8 cellular contexts compared by ENCODE assay signal in genomic region chr5:43192558-43193170, GRCh38. TPM values are rescaled to one million over a fixed set of nuclear protein-coding genes. Genes with fewer than 3 reads are reported as not detected.
DNase-seq lines count a peak whose midpoint lies in the region; ATAC-seq and TF ChIP-seq lines count a peak whose summit lies in the region.

No MANE protein-coding gene starts in this region.

- DNase-seq in PC-3 (peak; percentile 29), astrocyte of the cerebellum (ENCODE audit: low read depth) (no peak), iPS DF 6.9 (ENCODE audit: low read depth, low spot score) (no peak), gastrocnemius medialis (peak; percentile 4 to 31), NCI-H1930 (lab: John Stamatoyannopoulos, UW) (no peak), NCI-H2227 treated with DMSO at 0.1 percent for 48 hours (lab: John Stamatoyannopoulos, UW) (no peak)

- H3K9ac ChIP-seq in PC-3 (ENCODE audit: low read length) = peak overlapping the region; percentile 6

- no peaks in the 10 kb centered on the region for H3K27me3 ChIP-seq in PC-3 (ENCODE audit: low read length)
- peaks cover 21% of the 10 kb centered on the region for H3K27me3 ChIP-seq in iPS DF 6.9 (ENCODE audit: control insufficient read depth, insufficient read depth, low read length)
- H3K27me3 ChIP-seq in gastrocnemius medialis = no peaks in the 10 kb centered on the region

- no TSS peak for BruUV-seq in PC-3 (replicated peaks; lab: Mats Ljungman, UMichigan)

- peak overlapping the region; percentile 93 for H3K4me2 ChIP-seq in PC-3 (ENCODE audit: low read length)

- H3K27ac ChIP-seq in PC-3 (ENCODE audit: low read length) (peak overlapping the region; percentile 48), iPS DF 6.9 (ENCODE audit: low read length) (no peak overlapping the region), gastrocnemius medialis (peak overlapping the region; percentile 14 to 68 (median 42))

- H4K20me1 ChIP-seq in PC-3 (ENCODE audit: low read length) = no peaks in the 10 kb centered on the region

- H2AFZ ChIP-seq in PC-3 (ENCODE audit: low read length) = peak overlapping the region; percentile 82

- POLR2A ChIA-PET in PC-3 (lab: Charles Lee; ENCODE audit: unreplicated experiment) = interaction anchor here (0.6 kb wide), 1 partner anchor 157 kb away, joined by 6 read pairs; no protein-coding TSS in a partner anchor

- peaks cover 4% of the 10 kb centered on the region for H3F3A ChIP-seq in PC-3 (ENCODE audit: low read length, unreplicated experiment)

- WGBS in iPS DF 6.9 (ENCODE audit: insufficient coverage, insufficient read length) = no CpG with 5 or more reads among the region's 49 CpGs

- no peaks in the 10 kb centered on the region for H3K9me3 ChIP-seq in PC-3 (ENCODE audit: low read length)
- no peaks in the 10 kb centered on the region for H3K9me3 ChIP-seq in iPS DF 6.9 (ENCODE audit: control insufficient read depth, insufficient read depth, low read length)
- H3K9me3 ChIP-seq in gastrocnemius medialis = no peaks in the 10 kb centered on the region

- in situ Hi-C loops in astrocyte of the cerebellum (cut with HindIII; ENCODE audit: low sequenced_read_pairs) = no loop called here
- in situ Hi-C loops in gastrocnemius medialis (cut with MboI; ENCODE audit: low sequenced_read_pairs in 4 of 4) = no loop called here

- H3K4me1 ChIP-seq in PC-3 (ENCODE audit: insufficient read depth, low read length) (peaks cover 16% of the 10 kb centered on the region), iPS DF 6.9 (ENCODE audit: control insufficient read depth, insufficient read depth, low read length) (peaks cover 7% of the 10 kb centered on the region), gastrocnemius medialis (peaks cover 0 to 25% of the 10 kb centered on the region in 2 donors)

- TF ChIP-seq POLR2A in gastrocnemius medialis (IDR thresholded peaks at IDR 0.05) = no peak

- intact Hi-C loops in PC-3 (cut with micrococcal nuclease) = loop anchor here (1.0 to 5.0 kb wide), 3 partner anchors 11 to 120 kb away; partner anchors contain the start of gene HMGCS1
- intact Hi-C loops in gastrocnemius medialis (cut with DNase I; ENCODE audit: low total_unique reads) = loop anchor here (5.0 to 10.0 kb wide), 3 partner anchors 70 to 120 kb away; partner anchors contain the start of genes HMGCS1 and ZNF131

- H3K79me2 ChIP-seq in PC-3 (ENCODE audit: low read length) = no peaks in the 10 kb centered on the region

- TF ChIP-seq CTCF in GM12875 (IDR thresholded peaks at IDR 0.05; ENCODE audit: borderline replicate concordance, insufficient read depth, low read depth, low read length) (no peak), PC-3 (conservative IDR thresholded peaks at IDR 0.05; ENCODE audit: low read depth, low read length) (no peak), astrocyte of the cerebellum (IDR thresholded peaks at IDR 0.05; ENCODE audit: low read depth, low read length, missing control alignments) (no peak), gastrocnemius medialis (IDR thresholded peaks at IDR 0.05 in 4 of 5, conservative IDR thresholded peaks at IDR 0.05 in 1 of 5) (no peak)

- no peaks in the 10 kb centered on the region for H3K9me2 ChIP-seq in PC-3 (replicated peaks; ENCODE audit: low read length)

- ATAC-seq in HG02588 (IDR thresholded peaks at IDR 0.05; ENCODE audit: unreplicated experiment) (peak; percentile 33), PC-3 (peak; percentile 44), gastrocnemius medialis (peak; percentile 57 to 67)

- no peaks in the 10 kb centered on the region for H3K36me3 ChIP-seq in PC-3 (ENCODE audit: low read depth, low read length)
- H3K36me3 ChIP-seq in iPS DF 6.9 (ENCODE audit: control insufficient read depth, insufficient read depth, low read length) = no peaks in the 10 kb centered on the region
- no peaks in the 10 kb centered on the region for H3K36me3 ChIP-seq in gastrocnemius medialis

- H3K4me3 ChIP-seq in GM12875 (ENCODE audit: low read depth, low read length) (peak overlapping the region; percentile 54), PC-3 (ENCODE audit: low read length) (peak overlapping the region; percentile 71), astrocyte of the cerebellum (ENCODE audit: low read depth, low read length) (peak overlapping the region; percentile 42), iPS DF 6.9 (ENCODE audit: low read length) (peak overlapping the region; percentile 36; the same call in 1 of the 2 replicates), gastrocnemius medialis (peak overlapping the region; percentile 62 to 75 (median 70))

- CTCF ChIA-PET in PC-3 (lab: Charles Lee) = interaction anchor here (0.7 kb wide), 1 partner anchor 78 kb away, joined by 3 read pairs; no protein-coding TSS in a partner anchor

RNA-seq across cellular contexts. Expression of gene NIM1K, which starts 0.6 kb away (rescaled TPM):
- total RNA-seq in PC-3 (2014; rRNA removed) (0.17 and 0.26 TPM in 2 replicates), gastrocnemius medialis (under 1 TPM in 1 of 4 donors, not detected in 3; 0.41 TPM)

Comparison
In these comparisons a context has a peak if more than half of its experiments do, and no peak if none do; other contexts are left out.
1. DNase-seq: peak in PC-3 (single experiment) and gastrocnemius medialis (2 of 2); none in astrocyte of the cerebellum (single experiment), iPS DF 6.9 (single experiment), NCI-H1930 (0 of 2) and NCI-H2227 treated with DMSO at 0.1 percent for 48 hours (single experiment).
2. Peak in every context shown above with its lines, with median percentiles within 50 percentile points of each other: H3K4me3 ChIP-seq and ATAC-seq.